ENCODE assay signal across 21 cellular contexts in genomic region chr5:107516452-107517184, GRCh38.
DNase-seq lines count a peak whose midpoint lies in the region; ATAC-seq and TF ChIP-seq lines count a peak whose summit lies in the region.
"Had no signal": no experiment of that assay in that cellular context is flagged by ENCODE, and none has a peak within 500 bp of the region (broad histone marks: within the 10 kb centered on the region; RNA-seq: fewer than 3 reads in every experiment).

No MANE protein-coding gene starts in this region.

- no peak overlapping the region for H3K4me2 ChIP-seq in hepatocyte

- H3K36me3 ChIP-seq in hepatocyte (replicated peaks; ENCODE audit: insufficient read depth, low read depth) (no peaks in the 10 kb centered on the region), thyroid gland (no peaks in the 10 kb centered on the region), breast epithelium (no peaks in the 10 kb centered on the region), upper lobe of right lung (no peaks in the 10 kb centered on the region)
- H3K36me3 ChIP-seq: right lobe of liver, thoracic aorta had no signal

- 38% methylated on average over 3 of the region's 3 CpGs for WGBS in hepatocyte (ENCODE audit: low lambda C conversion rate, missing lambda C conversion rate)
- 77 to 95% methylated on average over 3 of the region's 3 CpGs for WGBS in thyroid gland, 2 donors

- no peak overlapping the region for H2AFZ ChIP-seq in hepatocyte

- H3K79me2 ChIP-seq in hepatocyte, result peaks cover 39% of the 10 kb centered on the region

- TF ChIP-seq CTCF in AG10803 (conservative IDR thresholded peaks at IDR 0.05; ENCODE audit: low read length) (no peak), HFF-Myc (IDR thresholded peaks at IDR 0.05; ENCODE audit: low read depth, low read length, missing control alignments) (no peak), hepatocyte (IDR thresholded peaks at IDR 0.05; ENCODE audit: poor library complexity) (no peak), thyroid gland (IDR thresholded peaks at IDR 0.05) (no peak), breast epithelium (IDR thresholded peaks at IDR 0.05) (no peak), upper lobe of right lung (IDR thresholded peaks at IDR 0.05) (no peak)

- H3K9me3 ChIP-seq in hepatocyte (ENCODE audit: low read depth) (no peaks in the 10 kb centered on the region), thyroid gland (no peaks in the 10 kb centered on the region), breast epithelium (no peaks in the 10 kb centered on the region), upper lobe of right lung (no peaks in the 10 kb centered on the region)
- H3K9me3 ChIP-seq: right lobe of liver, thoracic aorta had no signal

- no peak overlapping the region for H3K4me3 ChIP-seq in AG10803 (ENCODE audit: low read length)
- H3K4me3 ChIP-seq in HFF-Myc (replicated peaks; ENCODE audit: low read depth, low read length), result no peak overlapping the region
- H3K4me3 ChIP-seq in hepatocyte, result no peak overlapping the region
- H3K4me3 ChIP-seq in thyroid gland (replicated peaks in 1 of 3), result no peak overlapping the region
- no peak overlapping the region for H3K4me3 ChIP-seq in breast epithelium
- H3K4me3 ChIP-seq in upper lobe of right lung, result no peak overlapping the region
- H3K4me3 ChIP-seq: right lobe of liver, thoracic aorta had no signal

- no peaks in the 10 kb centered on the region for H3K9me2 ChIP-seq in hepatocyte (replicated peaks; ENCODE audit: insufficient read depth)

- H3K27ac ChIP-seq in hepatocyte (peak overlapping the region; percentile 8), thyroid gland (no peak overlapping the region), breast epithelium (no peak overlapping the region), upper lobe of right lung (no peak overlapping the region)
- H3K27ac ChIP-seq: HL-60, right lobe of liver, thoracic aorta had no signal

- in situ Hi-C loops in G401 (cut with HindIII; ENCODE audit: low sequenced_read_pairs), result no loop called here

- DNase-seq in AG10803 (ENCODE audit: low read depth) (peak; percentile 60), HFF-Myc (ENCODE audit: extremely low read depth, low read depth) (peak; percentile 51), SW480 (ENCODE audit: low spot score) (peak; percentile 96), hepatocyte (ENCODE audit: low spot score) (no peak), thyroid gland (no peak), breast epithelium (ENCODE audit: low spot score in 2 of 2) (no peak), G401 (ENCODE audit: low spot score) (no peak), upper lobe of right lung (no peak)
- DNase-seq: activated CD4-positive, alpha-beta T cell treated with anti-CD3 and anti-CD28 coated beads for 1 hour; activated naive CD4-positive, alpha-beta T cell treated with anti-CD3 and anti-CD28 coated beads, Interleukin-2, amount 50 U/mL, for 16 hours; DMS 273 treated with DMSO at 0.1 percent for 48 hours; effector CD8-positive, alpha-beta T cell; Kasumi-1; NCI-H510A treated with DMSO at 0.1 percent for 48 hours; nucleus accumbens; right lobe of liver; stimulated activated CD4-positive, alpha-beta T cell treated with anti-CD3 and anti-CD28 coated beads, Interleukin-2, amount 100 ng/mL, for 48 hours; stimulated activated CD8-positive, alpha-beta memory T cell treated with anti-CD3 and anti-CD28 coated beads, Interleukin-4, amount 100 ng/mL, for 48 hours had no signal

- intact Hi-C loops in thyroid gland (cut with DNase I) (no loop called here), breast epithelium (cut with DNase I; ENCODE audit: low total_unique reads) (no loop called here), upper lobe of right lung (cut with DNase I) (no loop called here)

- H3K27me3 ChIP-seq in hepatocyte (no peaks in the 10 kb centered on the region), thyroid gland (no peaks in the 10 kb centered on the region), breast epithelium (no peaks in the 10 kb centered on the region), upper lobe of right lung (no peaks in the 10 kb centered on the region)
- H3K27me3 ChIP-seq: right lobe of liver had no signal

- no peaks in the 10 kb centered on the region for H4K20me1 ChIP-seq in hepatocyte (ENCODE audit: insufficient read depth, poor library complexity, severe bottlenecking)

- ATAC-seq in upper lobe of right lung, result no peak
- ATAC-seq: Panc1, right lobe of liver had no signal

- TF ChIP-seq POLR2A in thyroid gland (IDR thresholded peaks at IDR 0.05) (no peak), breast epithelium (IDR thresholded peaks at IDR 0.05) (no peak)

- peaks cover 22% of the 10 kb centered on the region for H3K4me1 ChIP-seq in hepatocyte (ENCODE audit: insufficient read depth)
- no peaks in the 10 kb centered on the region for H3K4me1 ChIP-seq in thyroid gland
- no peaks in the 10 kb centered on the region for H3K4me1 ChIP-seq in breast epithelium
- no peaks in the 10 kb centered on the region for H3K4me1 ChIP-seq in upper lobe of right lung
- H3K4me1 ChIP-seq: right lobe of liver had no signal

Comparison
In these comparisons a context has a peak if more than half of its experiments do, and no peak if none do; other contexts are left out.
1. DNase-seq: peak in AG10803 (single experiment), HFF-Myc (single experiment) and SW480 (single experiment); none in hepatocyte (single experiment), thyroid gland (0 of 2), breast epithelium (0 of 2), G401 (single experiment) and upper lobe of right lung (single experiment).